Comparison of ENCODE assay signal across 16 cellular contexts in the genomic region with DNA sequence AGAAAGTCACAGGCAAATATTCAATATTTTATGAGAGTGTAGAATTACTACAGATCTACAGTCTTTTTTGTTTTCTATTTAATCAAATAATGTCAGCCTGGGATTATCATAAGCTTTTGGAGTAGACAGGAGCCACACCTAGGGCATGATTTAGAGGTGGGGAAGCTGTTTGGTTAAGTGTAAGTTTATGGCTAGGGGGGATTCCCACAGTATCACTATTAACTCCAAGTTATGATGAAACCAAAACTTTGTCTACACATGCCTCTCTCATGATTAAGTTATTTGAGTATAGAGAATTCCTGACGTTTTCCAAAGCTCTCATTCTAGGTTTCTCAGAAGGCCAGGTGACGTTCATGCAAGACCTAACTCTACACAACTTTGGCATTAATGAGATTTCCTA. TPM values are rescaled to one million over a fixed set of nuclear protein-coding genes. Genes with fewer than 3 reads are reported as not detected.
DNase-seq lines count a peak whose midpoint lies in the region; ATAC-seq and TF ChIP-seq lines count a peak whose summit lies in the region.
"Had no signal": no experiment of that assay in that cellular context is flagged by ENCODE, and none has a peak within 500 bp of the region (broad histone marks: within the 10 kb centered on the region; RNA-seq: fewer than 3 reads in every experiment).

No MANE protein-coding gene starts in this region.

- no peak overlapping the region for H3K4me3 ChIP-seq in OCI-LY3 (ENCODE audit: low read length)
- H3K4me3 ChIP-seq in A673 (ENCODE audit: low read depth, low read length, poor library complexity, severe bottlenecking), result no peak overlapping the region
- H3K4me3 ChIP-seq: BLaER1, body of pancreas had no signal

- peak overlapping the region; percentile 17; the same call in 1 of the 2 replicates for H2AFZ ChIP-seq in OCI-LY3 (ENCODE audit: low read depth, low read length)

- H3K36me3 Mint-ChIP-seq in glutamatergic neuron (ENCODE audit: unreplicated experiment) (no peaks in the 10 kb centered on the region), type B pancreatic cell (no peaks in the 10 kb centered on the region)
- H3K36me3 Mint-ChIP-seq: naive B cell had no signal

- ATAC-seq in GM18520 (IDR thresholded peaks at IDR 0.05; ENCODE audit: unreplicated experiment), result peak; percentile 77
- peak; percentile 67 for ATAC-seq in GM21360 (IDR thresholded peaks at IDR 0.05; ENCODE audit: unreplicated experiment)
- ATAC-seq in HG02885 (IDR thresholded peaks at IDR 0.05; ENCODE audit: poor library complexity, unreplicated experiment), result peak; percentile 51
- ATAC-seq: body of pancreas had no signal

- no peaks in the 10 kb centered on the region for H4K20me1 ChIP-seq in OCI-LY3 (ENCODE audit: insufficient read depth, low read length)
- H4K20me1 ChIP-seq: BLaER1 had no signal

- H3K4me1 ChIP-seq in OCI-LY3 (ENCODE audit: low read length) (peaks cover 25% of the 10 kb centered on the region), A673 (ENCODE audit: insufficient read depth, low read length, poor library complexity, severe bottlenecking) (no peaks in the 10 kb centered on the region)
- H3K4me1 ChIP-seq: body of pancreas had no signal

- TF ChIP-seq CTCF in OCI-LY3 (IDR thresholded peaks at IDR 0.05; ENCODE audit: low read depth, low read length), result no peak
- TF ChIP-seq CTCF in glutamatergic neuron (IDR thresholded peaks at IDR 0.05; ENCODE audit: partially characterized antibody, unreplicated experiment), result no peak
- no peak for TF ChIP-seq CTCF in A673 (conservative IDR thresholded peaks at IDR 0.05; ENCODE audit: low read depth, low read length)
- TF ChIP-seq CTCF in type B pancreatic cell (conservative IDR thresholded peaks at IDR 0.05), result no peak

- no peaks in the 10 kb centered on the region for H3K27me3 ChIP-seq in OCI-LY3 (ENCODE audit: low read depth, low read length)
- H3K27me3 ChIP-seq in A673 (replicated peaks; ENCODE audit: insufficient read depth, low read depth, low read length, poor library complexity), result no peaks in the 10 kb centered on the region
- H3K27me3 ChIP-seq: BLaER1, body of pancreas had no signal

- CTCF ChIA-PET in A673 (lab: Charles Lee), result no interaction called here

- H3K4me2 ChIP-seq in OCI-LY3 (ENCODE audit: low read length), result peak overlapping the region; percentile 34
- H3K4me2 ChIP-seq: BLaER1, KMS-11 had no signal

- no peaks in the 10 kb centered on the region for H3K9me3 ChIP-seq in OCI-LY3 (ENCODE audit: insufficient read depth, low read length)
- no peaks in the 10 kb centered on the region for H3K9me3 ChIP-seq in A673 (ENCODE audit: low read depth, low read length, poor library complexity, severe bottlenecking)
- H3K9me3 ChIP-seq: BLaER1, body of pancreas had no signal

- H3K36me3 ChIP-seq in OCI-LY3 (replicated peaks; ENCODE audit: low read depth, low read length) (no peaks in the 10 kb centered on the region), A673 (ENCODE audit: insufficient read depth, low read length, poor library complexity, severe bottlenecking) (no peaks in the 10 kb centered on the region)
- H3K36me3 ChIP-seq: BLaER1 had no signal

- no peak overlapping the region for H3K9ac ChIP-seq in OCI-LY3 (ENCODE audit: low read length)
- H3K9ac ChIP-seq: BLaER1, KMS-11 had no signal

- H3K79me2 ChIP-seq in OCI-LY3 (ENCODE audit: low read length), result no peaks in the 10 kb centered on the region

- no peak for DNase-seq in glutamatergic neuron
- DNase-seq in A673 (ENCODE audit: low spot score), result no peak
- no peak for DNase-seq in type B pancreatic cell (ENCODE audit: extremely low spot score, unreplicated experiment)
- DNase-seq in NK-92 (lab: John Stamatoyannopoulos, UW; ENCODE audit: unreplicated experiment), result no peak
- DNase-seq: body of pancreas; naive B cell; NCI-H2081 treated with DMSO at 0.1 percent for 48 hours; retina; stimulated activated CD4-positive, alpha-beta T cell treated with anti-CD3 and anti-CD28 coated beads, Interleukin-4, amount 100 ng/mL, for 4 hours had no signal

- POLR2A ChIA-PET in A673 (lab: Charles Lee; ENCODE audit: low non-redundant PET), result no interaction called here

- H3K4me1 Mint-ChIP-seq in glutamatergic neuron (ENCODE audit: low read depth, unreplicated experiment), result no peaks in the 10 kb centered on the region
- no peaks in the 10 kb centered on the region for H3K4me1 Mint-ChIP-seq in type B pancreatic cell (ENCODE audit: unreplicated experiment)

- H3K4me3 Mint-ChIP-seq in glutamatergic neuron (ENCODE audit: unreplicated experiment) (no peak overlapping the region), type B pancreatic cell (no peak overlapping the region)
- H3K4me3 Mint-ChIP-seq: naive B cell; stimulated activated naive CD8-positive, alpha-beta T cell treated with anti-CD3 and anti-CD28 coated beads, Interleukin-15, Interleukin-2, amounts not matched to agents 100 ng/mL and 50 ng/mL, for 24 hours had no signal

- no peak overlapping the region for H3K27ac ChIP-seq in OCI-LY3 (ENCODE audit: low read length)
- no peak overlapping the region for H3K27ac ChIP-seq in A673 (ENCODE audit: low read depth, low read length, poor library complexity, severe bottlenecking)
- H3K27ac ChIP-seq: BLaER1, body of pancreas, KMS-11 had no signal

- no TSS peak for BruUV-seq in A673 (replicated peaks; lab: Mats Ljungman, UMichigan)

- intact Hi-C loops in A673 (cut with micrococcal nuclease; ENCODE audit: unreplicated experiment), result no loop called here

- no peak overlapping the region for H3K27ac Mint-ChIP-seq in glutamatergic neuron (ENCODE audit: unreplicated experiment)
- H3K27ac Mint-ChIP-seq in type B pancreatic cell, result no peak overlapping the region
- H3K27ac Mint-ChIP-seq: naive B cell; stimulated activated naive CD8-positive, alpha-beta T cell treated with anti-CD3 and anti-CD28 coated beads, Interleukin-15, Interleukin-2, amounts not matched to agents 100 ng/mL and 50 ng/mL, for 24 hours had no signal

- H3K27me3 Mint-ChIP-seq in glutamatergic neuron (ENCODE audit: unreplicated experiment) (no peaks in the 10 kb centered on the region), type B pancreatic cell (peaks cover 13% of the 10 kb centered on the region)

- H3K9me3 Mint-ChIP-seq in glutamatergic neuron (ENCODE audit: unreplicated experiment), result no peaks in the 10 kb centered on the region
- H3K9me3 Mint-ChIP-seq in type B pancreatic cell, result peaks cover 7% of the 10 kb centered on the region
- H3K9me3 Mint-ChIP-seq: stimulated activated naive CD8-positive, alpha-beta T cell treated with anti-CD3 and anti-CD28 coated beads, Interleukin-15, Interleukin-2, amounts not matched to agents 100 ng/mL and 50 ng/mL, for 24 hours had no signal

RNA-seq across cellular contexts. Expression of a gene that starts 2.1 kb away (rescaled TPM):
- total RNA-seq in glutamatergic neuron (ENCODE audit: unreplicated experiment) (not detected), A673 (2021) (not detected in 2 replicates), type B pancreatic cell (ENCODE audit: low replicate concordance) (not detected in 2 replicates)
- total RNA-seq: body of pancreas had no signal

RNA-seq across cellular contexts. Expression of a gene that starts 22.4 kb away (rescaled TPM):
- total RNA-seq in glutamatergic neuron (ENCODE audit: unreplicated experiment) (not detected), A673 (2021) (1.7 and 2.5 TPM in 2 replicates), type B pancreatic cell (ENCODE audit: low replicate concordance) (45.2 and 121 TPM in 2 replicates)

RNA-seq across cellular contexts. Expression of a gene that starts 39.2 kb away (rescaled TPM):
- total RNA-seq in glutamatergic neuron (ENCODE audit: unreplicated experiment), result not detected
- total RNA-seq in A673 (2021), result 31.6 and 58.1 TPM in 2 replicates
- 1.6 and 4.5 TPM in 2 replicates for total RNA-seq in type B pancreatic cell (ENCODE audit: low replicate concordance)
- total RNA-seq: body of pancreas had no signal

Comparison
In these comparisons a context has a peak if more than half of its experiments do, and no peak if none do; other contexts are left out.
1. RNA of a gene that starts 22.4 kb away (total RNA-seq): 45.2 to 121 TPM in type B pancreatic cell; 1.7 to 2.5 TPM in A673 and not detected in glutamatergic neuron (single experiment); every median in the first group is over 10 times any median in the second.
2. Peak in every context shown above with its lines, with median percentiles within 50 percentile points of each other: ATAC-seq.